In genomic region chr1:161543125-161543524, GRCh38 we compare ENCODE assay signal across 6 cellular contexts. TPM values are rescaled to one million over a fixed set of nuclear protein-coding genes. Genes with fewer than 3 reads are reported as not detected.
"Had no signal": no experiment of that assay in that cellular context is flagged by ENCODE, and none has a peak within 500 bp of the region (broad histone marks: within the 10 kb centered on the region; RNA-seq: fewer than 3 reads in every experiment).

No MANE protein-coding gene starts in this region.

RNA-seq across cellular contexts. Expression of gene FCGR3A, which starts 6.5 kb away (rescaled TPM):
- total RNA-seq: activated CD4-positive, alpha-beta T cell treated with anti-CD3 and anti-CD28 coated beads for 36 hours; astrocyte; chondrocyte; endothelial cell of umbilical vein; mammary epithelial cell had no signal
- polyA plus RNA-seq: endothelial cell of umbilical vein, mammary epithelial cell, neural cell had no signal

RNA-seq across cellular contexts. Expression of gene FCGR2A, which starts 37.9 kb away (rescaled TPM):
- total RNA-seq: activated CD4-positive, alpha-beta T cell treated with anti-CD3 and anti-CD28 coated beads for 36 hours; astrocyte; chondrocyte; endothelial cell of umbilical vein; mammary epithelial cell had no signal
- polyA plus RNA-seq: endothelial cell of umbilical vein, neural cell had no signal
